ENCODE assay signal across 15 cellular contexts in genomic region chr16:57503366-57503765, GRCh38. TPM values are rescaled to one million over a fixed set of nuclear protein-coding genes. Genes with fewer than 3 reads are reported as not detected.
A peak's percentile ranks its signal among the peaks of the same experiment; 100 is the strongest.
DNase-seq lines count a peak whose midpoint lies in the region; ATAC-seq and TF ChIP-seq lines count a peak whose summit lies in the region.
"Had no signal": no experiment of that assay in that cellular context is flagged by ENCODE, and none has a peak within 500 bp of the region (broad histone marks: within the 10 kb centered on the region; RNA-seq: fewer than 3 reads in every experiment).

No MANE protein-coding gene starts in this region.

- CTCF ChIA-PET in CD4-positive, alpha-beta T cell (lab: Charles Lee), result no interaction called here

- H3K27me3 ChIP-seq in WERI-Rb-1 (ENCODE audit: insufficient read depth, low read depth, severe bottlenecking) (no peaks in the 10 kb centered on the region), osteoblast (ENCODE audit: insufficient read depth, low read length) (peaks cover 22% of the 10 kb centered on the region), gastroesophageal sphincter (peaks cover 13% of the 10 kb centered on the region)
- H3K27me3 ChIP-seq in CD4-positive, alpha-beta T cell (ENCODE audit: control insufficient read depth, insufficient read depth, low read length), result no peaks in the 10 kb centered on the region
- H3K27me3 ChIP-seq: heart right ventricle, Peyer's patch had no signal

- no peak for TF ChIP-seq EP300 in gastroesophageal sphincter (IDR thresholded peaks at IDR 0.05)

- POLR2A ChIA-PET in CD4-positive, alpha-beta T cell (lab: Charles Lee), result interaction anchor here (0.9 kb wide), 1 partner anchor 56 kb away, joined by 3 read pairs; the partner anchor contains the start of genes CIAPIN1 and COQ9

- no peaks in the 10 kb centered on the region for H3K36me3 Mint-ChIP-seq in CD4-positive, alpha-beta T cell (ENCODE audit: low read depth)
- H3K36me3 Mint-ChIP-seq: natural killer cell had no signal

- no peak for ATAC-seq in HG03045 (IDR thresholded peaks at IDR 0.05; ENCODE audit: unreplicated experiment)
- no peak for ATAC-seq in gastroesophageal sphincter
- no peak for ATAC-seq in CD4-positive, alpha-beta T cell (ENCODE audit: poor library complexity)
- ATAC-seq: left ventricle myocardium superior, natural killer cell had no signal

- no peaks in the 10 kb centered on the region for H3K36me3 ChIP-seq in WERI-Rb-1
- H3K36me3 ChIP-seq in osteoblast (ENCODE audit: insufficient read depth, low read length), result no peaks in the 10 kb centered on the region
- no peaks in the 10 kb centered on the region for H3K36me3 ChIP-seq in gastroesophageal sphincter
- H3K36me3 ChIP-seq: heart right ventricle, Peyer's patch had no signal

- no peaks in the 10 kb centered on the region for H3K79me2 ChIP-seq in osteoblast (ENCODE audit: insufficient read depth, low read length)

- WGBS in gastroesophageal sphincter (ENCODE audit: low coverage in 1 of 2), 2 donors, result 0 to 67% methylated on average over 1 to 3 of the region's 15 CpGs

- TF ChIP-seq CTCF in WERI-Rb-1 (IDR thresholded peaks at IDR 0.05; ENCODE audit: low read depth, low read length) (no peak), osteoblast (IDR thresholded peaks at IDR 0.05; ENCODE audit: extremely low read depth, low read depth, low read length) (no peak), gastroesophageal sphincter (IDR thresholded peaks at IDR 0.05) (no peak)
- TF ChIP-seq CTCF in CD4-positive, alpha-beta T cell (IDR thresholded peaks at IDR 0.05), result no peak

- no peak overlapping the region for H3K4me3 ChIP-seq in WERI-Rb-1 (ENCODE audit: low read depth, low read length)
- H3K4me3 ChIP-seq in osteoblast (ENCODE audit: insufficient read depth, low read length), result no peak overlapping the region
- no peak overlapping the region for H3K4me3 ChIP-seq in gastroesophageal sphincter
- H3K4me3 ChIP-seq: heart right ventricle, Peyer's patch had no signal

- no peak overlapping the region for H2AFZ ChIP-seq in osteoblast (ENCODE audit: low read length)

- peaks cover 10% of the 10 kb centered on the region for H3K4me1 Mint-ChIP-seq in CD4-positive, alpha-beta T cell (ENCODE audit: low read depth)

- H3K27ac ChIP-seq in WERI-Rb-1, result peak overlapping the region; percentile 68
- H3K27ac ChIP-seq in osteoblast (ENCODE audit: low read depth, low read length), result no peak overlapping the region
- no peak overlapping the region for H3K27ac ChIP-seq in gastroesophageal sphincter
- H3K27ac ChIP-seq in CD4-positive, alpha-beta T cell (ENCODE audit: low read depth, low read length), result no peak overlapping the region
- H3K27ac ChIP-seq: heart right ventricle, Peyer's patch had no signal

- DNase-seq in G401 (ENCODE audit: low spot score) (peak; percentile 34), NCI-H146 treated with DMSO at 0.1 percent for 48 hours (lab: John Stamatoyannopoulos, UW; ENCODE audit: unreplicated experiment) (peak; percentile 51), WERI-Rb-1 (peak; percentile 90), osteoblast (ENCODE audit: insufficient read length, low spot score, missing footprints) (peak; percentile 78)
- DNase-seq in CD4-positive, alpha-beta T cell, result no peak
- DNase-seq: activated CD4-positive, alpha-beta memory T cell treated with anti-CD3 and anti-CD28 coated beads, Interleukin-2, amount 10 ng/mL, durations not matched to agents 7 days and 5 days; activated effector memory CD4-positive, alpha-beta T cell treated with anti-CD3 and anti-CD28 coated beads, Interleukin-2, amount 50 U/mL, for 16 hours; heart right ventricle; left ventricle myocardium superior; natural killer cell; NCI-H1048; Peyer's patch had no signal

- no peak overlapping the region for H3K4me2 ChIP-seq in osteoblast (ENCODE audit: insufficient read depth, low read length)

- H3K9me3 ChIP-seq in WERI-Rb-1 (ENCODE audit: severe bottlenecking), result no peaks in the 10 kb centered on the region
- no peaks in the 10 kb centered on the region for H3K9me3 ChIP-seq in osteoblast (ENCODE audit: low read depth, low read length)
- H3K9me3 ChIP-seq in gastroesophageal sphincter, result no peaks in the 10 kb centered on the region
- no peaks in the 10 kb centered on the region for H3K9me3 ChIP-seq in CD4-positive, alpha-beta T cell (ENCODE audit: control insufficient read depth, low read length)
- H3K9me3 ChIP-seq: heart right ventricle, Peyer's patch had no signal

- in situ Hi-C loops in G401 (cut with HindIII; ENCODE audit: low sequenced_read_pairs), result loop anchor here (10.0 kb wide), 1 partner anchor 71 kb away; no protein-coding TSS in a partner anchor

- TF ChIP-seq POLR2A in gastroesophageal sphincter (IDR thresholded peaks at IDR 0.05), result no peak

- H4K20me1 ChIP-seq in osteoblast (ENCODE audit: insufficient read depth, low read length), result no peaks in the 10 kb centered on the region

- no peaks in the 10 kb centered on the region for H3K27me3 Mint-ChIP-seq in CD4-positive, alpha-beta T cell
- H3K27me3 Mint-ChIP-seq: activated CD4-positive, alpha-beta memory T cell treated with anti-CD3 and anti-CD28 coated beads, Interleukin-2, amount 10 ng/mL, durations not matched to agents 7 days and 5 days had no signal

- no peak overlapping the region for H3K27ac Mint-ChIP-seq in CD4-positive, alpha-beta T cell
- H3K27ac Mint-ChIP-seq: activated CD4-positive, alpha-beta memory T cell treated with anti-CD3 and anti-CD28 coated beads, Interleukin-2, amount 10 ng/mL, durations not matched to agents 7 days and 5 days; natural killer cell had no signal

- intact Hi-C loops in CD4-positive, alpha-beta T cell (cut with DNase I, micrococcal nuclease), result no loop called here

- H3K9me3 Mint-ChIP-seq in CD4-positive, alpha-beta T cell, result no peaks in the 10 kb centered on the region
- H3K9me3 Mint-ChIP-seq: activated CD4-positive, alpha-beta memory T cell treated with anti-CD3 and anti-CD28 coated beads, Interleukin-2, amount 10 ng/mL, durations not matched to agents 7 days and 5 days; natural killer cell had no signal

- H3K4me1 ChIP-seq in osteoblast (ENCODE audit: insufficient read depth, low read length) (no peaks in the 10 kb centered on the region), gastroesophageal sphincter (no peaks in the 10 kb centered on the region)
- H3K4me1 ChIP-seq: Peyer's patch had no signal

- no peak overlapping the region for H3K4me3 Mint-ChIP-seq in CD4-positive, alpha-beta T cell
- H3K4me3 Mint-ChIP-seq: activated CD4-positive, alpha-beta memory T cell treated with anti-CD3 and anti-CD28 coated beads, Interleukin-2, amount 10 ng/mL, durations not matched to agents 7 days and 5 days; natural killer cell had no signal

RNA-seq across cellular contexts. Expression of gene DOK4, which starts 17.1 kb away (rescaled TPM):
- 33.7 and 45.5 TPM in 2 replicates for total RNA-seq in G401 (2014; rRNA removed; shearing (Covaris generic))
- total RNA-seq in osteoblast (27.1 and 29.0 TPM in 2 replicates), gastroesophageal sphincter (10 to 100 TPM; 16.6 to 36.6 (median 26.6) TPM)
- total RNA-seq in CD4-positive, alpha-beta T cell, result 1 to 10 TPM; 2.4 to 2.9 TPM

RNA-seq across cellular contexts. Expression of gene CCDC102A, which starts 33.0 kb away (rescaled TPM):
- total RNA-seq in G401 (2014; rRNA removed; shearing (Covaris generic)), result 25.0 and 26.7 TPM in 2 replicates
- total RNA-seq in osteoblast (9.8 and 10.6 TPM in 2 replicates), gastroesophageal sphincter (10 to 100 TPM; 24.4 to 56.6 (median 35.7) TPM)
- total RNA-seq in CD4-positive, alpha-beta T cell, result 1 to 10 TPM; 2.0 TPM

RNA-seq across cellular contexts. Expression of gene ADGRG5, which starts 39.1 kb away (rescaled TPM):
- not detected in 2 replicates for total RNA-seq in G401 (2014; rRNA removed; shearing (Covaris generic))
- total RNA-seq in osteoblast, result not detected in 2 replicates
- under 1 TPM in 1 of 4 donors, not detected in 3; 0.40 TPM for total RNA-seq in gastroesophageal sphincter
- under 1 TPM; 0.41 to 0.61 TPM for total RNA-seq in CD4-positive, alpha-beta T cell
- total RNA-seq: endothelial cell of umbilical vein, left ventricle myocardium superior had no signal

RNA-seq across cellular contexts. Expression of gene POLR2C, which starts 40.9 kb away (rescaled TPM):
- total RNA-seq in G401 (2014; rRNA removed; shearing (Covaris generic)), result 240 and 319 TPM in 2 replicates
- total RNA-seq in osteoblast (95.2 and 97.8 TPM in 2 replicates), gastroesophageal sphincter (100 to 1,000 TPM in 2 of 4 donors, 10 to 100 TPM in 2; 80.0 to 141 (median 100.0) TPM)
- total RNA-seq in CD4-positive, alpha-beta T cell, result 100 to 1,000 TPM; 124 to 125 TPM

RNA-seq across cellular contexts. Expression of gene COQ9, which starts 56.1 kb away (rescaled TPM):
- 46.3 and 60.4 TPM in 2 replicates for total RNA-seq in G401 (2014; rRNA removed; shearing (Covaris generic))
- total RNA-seq in osteoblast (38.6 and 39.8 TPM in 2 replicates), gastroesophageal sphincter (100 to 1,000 TPM in 1 of 4 donors, 10 to 100 TPM in 3; 45.0 to 122 (median 84.9) TPM)
- total RNA-seq in CD4-positive, alpha-beta T cell, result 1 to 10 TPM; 7.0 to 7.6 TPM

Comparison
In these comparisons a context has a peak if more than half of its experiments do, and no peak if none do; other contexts are left out.
1. DNase-seq: peak in G401 (single experiment), NCI-H146 treated with DMSO at 0.1 percent for 48 hours (single experiment), WERI-Rb-1 (single experiment) and osteoblast (single experiment); none in CD4-positive, alpha-beta T cell (0 of 10).